19 cellular contexts compared by ENCODE assay signal in the genomic region with DNA sequence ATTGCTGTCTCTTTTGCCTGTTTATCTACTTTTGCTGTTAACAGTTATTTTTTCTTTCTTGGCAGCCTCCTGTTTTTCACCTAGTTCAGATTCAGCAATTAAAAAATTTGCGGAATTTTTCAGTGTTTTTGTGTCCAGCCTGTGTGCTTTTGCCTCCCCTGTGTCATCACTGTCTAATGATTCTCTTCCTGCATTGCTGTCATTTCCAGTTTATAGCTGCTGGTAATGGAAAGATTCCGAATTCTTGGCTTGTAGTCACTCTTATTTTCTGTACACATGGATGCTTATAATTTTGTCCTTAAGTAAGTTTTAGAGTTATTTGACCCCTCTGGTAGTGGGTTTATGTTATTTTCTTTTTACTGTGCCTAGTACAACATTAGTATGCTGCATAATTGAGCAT. TPM values are rescaled to one million over a fixed set of nuclear protein-coding genes. Genes with fewer than 3 reads are reported as not detected.
"Had no signal": no experiment of that assay in that cellular context is flagged by ENCODE, and none has a peak within 500 bp of the region (broad histone marks: within the 10 kb centered on the region; RNA-seq: fewer than 3 reads in every experiment).

No MANE protein-coding gene starts in this region.

- H3K4me3 Mint-ChIP-seq: dendritic cell treated with granulocyte-macrophage colony-stimulating factor and Interleukin-4, amounts not matched to agents 40 ng/mL and 50 ng/mL, for 4 days; naive thymus-derived CD4-positive, alpha-beta T cell had no signal

- H3K27ac Mint-ChIP-seq: dendritic cell treated with granulocyte-macrophage colony-stimulating factor and Interleukin-4, amounts not matched to agents 40 ng/mL and 50 ng/mL, for 4 days; naive thymus-derived CD4-positive, alpha-beta T cell had no signal

- H3K9me3 Mint-ChIP-seq: dendritic cell treated with granulocyte-macrophage colony-stimulating factor and Interleukin-4, amounts not matched to agents 40 ng/mL and 50 ng/mL, for 4 days; naive thymus-derived CD4-positive, alpha-beta T cell had no signal

- H3K27me3 ChIP-seq: colonic mucosa, esophagus muscularis mucosa, gastrocnemius medialis, heart right ventricle, left lung had no signal

- H3K36me3 ChIP-seq: colonic mucosa had no signal

- H3K27ac ChIP-seq: colonic mucosa, esophagus muscularis mucosa, gastrocnemius medialis, heart right ventricle, left lung, lower lobe of right lung had no signal

- DNase-seq: colonic mucosa; cortex of kidney; effector CD8-positive, alpha-beta T cell; foreskin fibroblast; foreskin melanocyte; gastrocnemius medialis; glutamatergic neuron; head of caudate nucleus; heart right ventricle; hippocampal formation; left cardiac atrium; left lung; left ventricle myocardium superior; lower lobe of right lung; midbrain had no signal

- H3K27me3 Mint-ChIP-seq: dendritic cell treated with granulocyte-macrophage colony-stimulating factor and Interleukin-4, amounts not matched to agents 40 ng/mL and 50 ng/mL, for 4 days; naive thymus-derived CD4-positive, alpha-beta T cell had no signal

- H3K4me1 ChIP-seq: colonic mucosa, esophagus muscularis mucosa, gastrocnemius medialis, heart right ventricle, left lung, lower lobe of right lung had no signal

- H3K4me3 ChIP-seq: colonic mucosa, esophagus muscularis mucosa, gastrocnemius medialis, heart right ventricle, left lung, lower lobe of right lung had no signal

- ATAC-seq: gastrocnemius medialis, heart right ventricle, left cardiac atrium, left lung, left ventricle myocardium superior, lower lobe of right lung had no signal

- H3K9me3 ChIP-seq: colonic mucosa, esophagus muscularis mucosa, gastrocnemius medialis, heart right ventricle, left lung, lower lobe of right lung had no signal

RNA-seq across cellular contexts. Expression of gene C10orf143, which starts 50.7 kb away (rescaled TPM):
- total RNA-seq: glomerular endothelial cell had no signal
